ENCODE assay signal across 10 cellular contexts in genomic region chr1:53899206-53899628, GRCh38. TPM values are rescaled to one million over a fixed set of nuclear protein-coding genes. Genes with fewer than 3 reads are reported as not detected.
DNase-seq lines count a peak whose midpoint lies in the region; ATAC-seq, FAIRE-seq and TF ChIP-seq lines count a peak whose summit lies in the region.
"Had no signal": no experiment of that assay in that cellular context is flagged by ENCODE, and none has a peak within 500 bp of the region (broad histone marks: within the 10 kb centered on the region; RNA-seq: fewer than 3 reads in every experiment).

No MANE protein-coding gene starts in this region.

- H3K4me3 ChIP-seq in LNCaP clone FGC (ENCODE audit: low read depth, low read length) = no peak overlapping the region

- intact Hi-C loops in sciatic nerve (cut with DNase I) = no loop called here

- TF ChIP-seq CTCF in LNCaP clone FGC (IDR thresholded peaks at IDR 0.05; ENCODE audit: control insufficient read depth, extremely low read depth, insufficient read depth) = 0 out of 2 replicates have a peak, but pooled peaks have one; percentile 1

- no peak for TF ChIP-seq POLR2A in GM12891 (IDR thresholded peaks at IDR 0.05; ENCODE audit: low read depth, low read length)

- no peak for FAIRE-seq in GM12891 (lab: Jason Lieb, UNC)

- peak; percentile 44 for ATAC-seq in sciatic nerve
- ATAC-seq: natural killer cell had no signal

- DNase-seq in LNCaP clone FGC (ENCODE audit: low read depth) (peak; percentile 87), fibroblast of gingiva (ENCODE audit: low read depth) (peak; percentile 37), sciatic nerve (ENCODE audit: low spot score) (no peak), T-helper 1 cell (no peak), NCI-H774 (lab: John Stamatoyannopoulos, UW) (no peak), GM12891 (ENCODE audit: insufficient read length, low spot score) (no peak)
- DNase-seq: activated gamma-delta T cell, natural killer cell, T-helper 9 cell had no signal

TF ChIP-seq in GM12891, 5 proteins besides CTCF, POLR2A, EP300 and RAD21:
- TF ChIP-seq TAF1 (IDR thresholded peaks at IDR 0.05; ENCODE audit: low read depth, low read length) = no peak
- TF ChIP-seq PAX5 (IDR thresholded peaks at IDR 0.05; ENCODE audit: insufficient read depth, low read length, severe bottlenecking) = no peak
- no peak for TF ChIP-seq SPI1 (IDR thresholded peaks at IDR 0.05; ENCODE audit: low read depth, low read length)
- no peak for TF ChIP-seq POLR2AphosphoS5 (IDR thresholded peaks at IDR 0.05; ENCODE audit: low read depth, low read length)
- no peak for TF ChIP-seq POU2F2 (IDR thresholded peaks at IDR 0.05; ENCODE audit: low read depth, low read length)

RNA-seq across cellular contexts. Expression of gene DIO1, which starts 5.2 kb away (rescaled TPM):
- total RNA-seq in sciatic nerve = not detected
- polyA plus RNA-seq in GM12891 (2012; ENCODE audit: low read depth, missing spikeins) = 0.04 TPM
- total RNA-seq: natural killer cell, NCI-H460 had no signal

RNA-seq across cellular contexts. Expression of gene YIPF1, which starts 9.6 kb away (rescaled TPM):
- total RNA-seq in sciatic nerve = 16.6 TPM
- polyA plus RNA-seq in GM12891 (2012; ENCODE audit: low read depth, missing spikeins) = 13.1 TPM

RNA-seq across cellular contexts. Expression of gene IFT25, which starts 46.3 kb away (rescaled TPM):
- total RNA-seq in sciatic nerve = 33.5 TPM
- polyA plus RNA-seq in GM12891 (2012; ENCODE audit: low read depth, missing spikeins) = 60.0 TPM

RNA-seq across cellular contexts. Expression of gene LRRC42, which starts 46.9 kb away (rescaled TPM):
- total RNA-seq in sciatic nerve = 26.9 TPM
- 19.7 TPM for polyA plus RNA-seq in GM12891 (2012; ENCODE audit: low read depth, missing spikeins)

Comparison
In these comparisons a context has a peak if more than half of its experiments do, and no peak if none do; other contexts are left out.
1. DNase-seq: peak in LNCaP clone FGC (single experiment) and fibroblast of gingiva (single experiment); none in sciatic nerve (single experiment), T-helper 1 cell (0 of 5), NCI-H774 (single experiment) and GM12891 (single experiment).